ENCODE assay signal across 8 cellular contexts in the genomic region with DNA sequence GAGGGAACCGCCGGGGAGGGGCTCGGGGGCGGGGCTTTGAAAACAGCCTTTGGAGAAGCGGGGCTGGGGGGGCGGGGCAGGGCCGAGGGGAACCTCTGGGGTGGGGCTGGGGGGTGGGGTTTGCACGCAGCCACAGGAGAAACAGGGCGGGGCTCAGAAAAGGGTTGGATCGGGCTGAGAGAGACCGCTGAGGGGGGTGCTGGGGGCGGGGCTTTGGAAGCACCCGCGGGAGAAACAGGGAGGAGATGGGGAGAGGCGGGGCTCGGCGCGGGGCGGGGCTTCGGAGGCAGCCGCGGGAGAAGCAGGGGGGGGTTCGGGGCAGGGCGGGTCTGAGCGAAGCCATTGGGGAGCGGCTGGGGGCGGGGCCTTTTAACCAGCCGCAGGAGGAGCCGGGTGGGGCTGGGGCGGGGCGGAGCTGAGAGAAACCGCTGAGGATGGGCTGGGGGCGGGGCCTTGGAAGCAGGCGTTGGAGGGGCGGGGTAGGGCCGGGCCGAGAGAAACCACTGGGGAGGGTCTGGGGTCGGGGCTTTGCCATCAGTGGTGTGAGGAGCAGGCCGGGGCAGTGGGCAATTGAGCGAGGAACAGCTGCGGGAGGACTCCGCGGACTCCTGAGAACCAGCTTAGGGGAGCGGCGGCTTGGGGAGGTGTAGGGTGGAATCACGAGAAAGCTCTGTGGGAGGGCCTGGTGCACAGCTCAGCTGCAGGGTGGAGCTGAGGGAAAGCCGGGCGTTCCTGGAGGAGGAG. TPM values are rescaled to one million over a fixed set of nuclear protein-coding genes. Genes with fewer than 3 reads are reported as not detected.
DNase-seq lines count a peak whose midpoint lies in the region; ATAC-seq and TF ChIP-seq lines count a peak whose summit lies in the region.

No MANE protein-coding gene starts in this region.

- peak overlapping the region; percentile 91 for H3K4me3 Mint-ChIP-seq in HFFc6
- peak overlapping the region; percentile 79 for H3K4me3 Mint-ChIP-seq in activated naive CD8-positive, alpha-beta T cell treated with anti-CD3 and anti-CD28 coated beads, Interleukin-2, amount 50 U/mL, for 24 hours

- H3K9me3 Mint-ChIP-seq in HFFc6, result no peaks in the 10 kb centered on the region
- no peaks in the 10 kb centered on the region for H3K9me3 Mint-ChIP-seq in activated naive CD8-positive, alpha-beta T cell treated with anti-CD3 and anti-CD28 coated beads, Interleukin-2, amount 50 U/mL, for 24 hours

- H3K9me3 ChIP-seq in heart left ventricle, result no peaks in the 10 kb centered on the region
- no peaks in the 10 kb centered on the region for H3K9me3 ChIP-seq in tibial artery

- 0 to 58% (median 22%) methylated on average over 34 to 44 of the region's 48 CpGs for WGBS in heart left ventricle, 4 donors

- H3K27me3 Mint-ChIP-seq in HFFc6 (ENCODE audit: insufficient read depth), result no peaks in the 10 kb centered on the region
- no peaks in the 10 kb centered on the region for H3K27me3 Mint-ChIP-seq in activated naive CD8-positive, alpha-beta T cell treated with anti-CD3 and anti-CD28 coated beads, Interleukin-2, amount 50 U/mL, for 24 hours

- H3K27ac ChIP-seq in heart left ventricle, result peak overlapping the region; percentile 86 to 100 (median 93)
- peak overlapping the region; percentile 88 for H3K27ac ChIP-seq in tibial artery

- peak overlapping the region; percentile 98 for H3K27ac Mint-ChIP-seq in HFFc6
- peak overlapping the region; percentile 82 for H3K27ac Mint-ChIP-seq in activated naive CD8-positive, alpha-beta T cell treated with anti-CD3 and anti-CD28 coated beads, Interleukin-2, amount 50 U/mL, for 24 hours

- TF ChIP-seq POLR2A in heart left ventricle (IDR thresholded peaks at IDR 0.05), result no peak

- no peaks in the 10 kb centered on the region for H3K4me1 Mint-ChIP-seq in HFFc6 (ENCODE audit: low read depth)
- peaks cover 5% of the 10 kb centered on the region for H3K4me1 Mint-ChIP-seq in activated naive CD8-positive, alpha-beta T cell treated with anti-CD3 and anti-CD28 coated beads, Interleukin-2, amount 50 U/mL, for 24 hours

- peaks cover 0 to 3% (median 0%) of the 10 kb centered on the region in 9 donors for H3K36me3 ChIP-seq in heart left ventricle
- H3K36me3 ChIP-seq in tibial artery, result peaks cover 0 to 5% (median 0%) of the 10 kb centered on the region in 3 donors

- intact Hi-C loops in heart left ventricle (cut with DNase I) (loop anchor here in 1 of 10 donors (10.0 kb wide), 1 partner anchor 745 kb away; no protein-coding TSS in a partner anchor), tibial artery (cut with DNase I; ENCODE audit: low total_unique reads) (no loop called here)

- H3K27me3 ChIP-seq in heart left ventricle (no peaks in the 10 kb centered on the region), tibial artery (no peaks in the 10 kb centered on the region)

- H3K4me3 ChIP-seq in heart left ventricle (peak overlapping the region in 11 of 12 donors; percentile 30 to 94 (median 58)), tibial artery (peak overlapping the region; percentile 57 to 58)

- peaks cover 0 to 8% (median 5%) of the 10 kb centered on the region in 12 donors for H3K4me1 ChIP-seq in heart left ventricle
- H3K4me1 ChIP-seq in tibial artery, result peaks cover 0 to 7% (median 6%) of the 10 kb centered on the region in 4 donors

- H3K36me3 Mint-ChIP-seq in HFFc6 (ENCODE audit: low read depth), result no peaks in the 10 kb centered on the region
- H3K36me3 Mint-ChIP-seq in activated naive CD8-positive, alpha-beta T cell treated with anti-CD3 and anti-CD28 coated beads, Interleukin-2, amount 50 U/mL, for 24 hours (ENCODE audit: low read depth), result no peaks in the 10 kb centered on the region

- TF ChIP-seq CTCF in HFFc6 (IDR thresholded peaks at IDR 0.05), result no peak
- TF ChIP-seq CTCF in heart left ventricle (IDR thresholded peaks at IDR 0.05), result no peak
- no peak for TF ChIP-seq CTCF in tibial artery (IDR thresholded peaks at IDR 0.05)

- DNase-seq in DMS153 (lab: John Stamatoyannopoulos, UW), result peak; percentile 89
- peak; percentile 82 for DNase-seq in HFFc6
- DNase-seq in NCI-H1417 (lab: John Stamatoyannopoulos, UW), result peak; percentile 83 to 96 (median 92)
- peak; percentile 88 for DNase-seq in SW480 (ENCODE audit: low spot score)
- peak; percentile 89 for DNase-seq in activated naive CD8-positive, alpha-beta T cell treated with anti-CD3 and anti-CD28 coated beads, Interleukin-2, amount 50 U/mL, for 24 hours
- DNase-seq in heart left ventricle, result peak; percentile 94 to 97 (median 96)
- DNase-seq in pons (ENCODE audit: low spot score), result peak; percentile 90
- peak; percentile 93 to 97 for DNase-seq in tibial artery

- ATAC-seq in activated naive CD8-positive, alpha-beta T cell treated with anti-CD3 and anti-CD28 coated beads, Interleukin-2, amount 50 U/mL, for 24 hours, result peak; percentile 45
- peak; percentile 44 to 75 (median 58) for ATAC-seq in heart left ventricle

RNA-seq across cellular contexts. Expression of a gene that starts 1.2 kb away (rescaled TPM):
- total RNA-seq in HFFc6 (2021; fragmentation: NEBNext Ultra II Directional; extraction: Animal tissue kit (Norgen Biotek cat#: 25700)), result 10 to 100 TPM; 30.1 to 36.7 (median 31.4) TPM
- 10 to 100 TPM; 16.9 to 30.4 (median 22.3) TPM for total RNA-seq in heart left ventricle
- 10 to 100 TPM; 14.7 to 44.3 TPM for polyA plus RNA-seq in heart left ventricle

RNA-seq across cellular contexts. Expression of a gene that starts 10.1 kb away (rescaled TPM):
- total RNA-seq in HFFc6 (2021; fragmentation: NEBNext Ultra II Directional; extraction: Animal tissue kit (Norgen Biotek cat#: 25700)), result not detected
- under 1 TPM in 2 of 9 donors, not detected in 7; 0.37 to 0.40 TPM for total RNA-seq in heart left ventricle
- under 1 TPM in 1 of 2 donors, not detected in 1; 0.07 TPM for polyA plus RNA-seq in heart left ventricle

RNA-seq across cellular contexts. Expression of a gene that starts 58.5 kb away (rescaled TPM):
- not detected for total RNA-seq in HFFc6 (2021; fragmentation: NEBNext Ultra II Directional; extraction: Animal tissue kit (Norgen Biotek cat#: 25700))
- total RNA-seq in heart left ventricle, result not detected
- polyA plus RNA-seq in heart left ventricle, result not detected

Comparison
In these comparisons a context has a peak if more than half of its experiments do, and no peak if none do; other contexts are left out.
1. Peak in every context shown above with its lines: DNase-seq, ATAC-seq, H3K4me3 ChIP-seq and H3K27ac ChIP-seq.